10 cellular contexts compared by ENCODE assay signal in the genomic region with DNA sequence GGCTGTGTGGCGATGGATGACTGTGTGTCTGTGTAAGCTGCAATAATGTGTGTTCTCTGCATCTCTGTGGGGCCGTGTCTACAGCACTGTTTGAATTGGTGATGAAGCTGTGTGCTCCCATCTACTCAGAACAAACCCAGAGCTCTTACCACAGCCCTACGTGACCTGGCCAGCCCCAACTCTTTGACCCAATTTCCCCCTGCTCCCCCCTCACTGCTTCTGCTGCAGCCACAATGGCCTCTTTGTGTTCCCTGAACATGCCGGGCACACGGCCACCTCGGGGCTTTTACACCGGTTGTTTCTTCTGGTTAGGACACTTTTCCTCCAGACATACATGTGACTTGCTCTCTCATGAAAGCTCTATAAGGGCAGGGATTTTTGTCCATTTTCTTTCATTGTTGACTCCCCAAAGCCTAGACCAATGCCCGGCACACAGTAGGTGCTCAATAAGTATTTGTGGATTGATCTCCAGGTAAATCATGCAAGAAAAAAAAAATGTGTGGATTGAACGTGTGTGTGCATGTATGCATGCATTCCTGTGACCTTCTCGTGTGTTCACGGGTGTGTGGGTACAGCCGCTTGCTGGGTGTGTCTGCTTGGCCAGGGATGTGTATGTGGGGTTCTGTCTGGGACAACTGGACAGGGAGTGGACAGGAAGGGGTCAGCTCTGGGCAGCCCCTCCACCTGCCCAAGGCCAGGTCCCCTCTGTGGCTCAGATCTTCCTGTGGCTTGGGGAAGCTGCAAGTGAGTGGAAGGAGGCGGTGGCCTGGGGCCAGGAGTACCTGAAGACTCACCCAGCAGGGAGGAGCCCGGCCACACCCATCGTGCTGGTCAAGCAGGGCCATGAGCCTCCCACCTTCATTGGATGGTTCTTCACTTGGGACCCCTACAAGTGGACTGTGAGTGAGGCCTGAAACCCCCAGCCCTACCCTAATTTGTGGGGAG. TPM values are rescaled to one million over a fixed set of nuclear protein-coding genes. Genes with fewer than 3 reads are reported as not detected.
DNase-seq lines count a peak whose midpoint lies in the region; ATAC-seq and TF ChIP-seq lines count a peak whose summit lies in the region.
"Had no signal": no experiment of that assay in that cellular context is flagged by ENCODE, and none has a peak within 500 bp of the region (broad histone marks: within the 10 kb centered on the region; RNA-seq: fewer than 3 reads in every experiment).

No MANE protein-coding gene starts in this region.

- intact Hi-C loops in heart right ventricle (cut with DNase I): loop anchor here in 3 of 10 donors (10.0 kb wide), 3 partner anchors 469 to 649 kb away; no protein-coding TSS in a partner anchor

- peak overlapping the region in 6 of 10 donors; percentile 17 to 51 (median 42) for H3K4me3 ChIP-seq in heart right ventricle

- ATAC-seq in heart right ventricle (peak; percentile 9 to 60 (median 36)), HG03565 (IDR thresholded peaks at IDR 0.05; ENCODE audit: unreplicated experiment) (no peak)

- peak overlapping the region; percentile 69 for H3K27ac ChIP-seq in VCaP
- peak overlapping the region in 9 of 10 donors; percentile 2 to 83 (median 58) for H3K27ac ChIP-seq in heart right ventricle
- H3K27ac ChIP-seq: brain microvascular endothelial cell, C4-2B had no signal

- H3K4me1 ChIP-seq in heart right ventricle: peaks cover 0 to 24% (median 6%) of the 10 kb centered on the region in 9 donors

- H3K36me3 ChIP-seq in heart right ventricle: peaks cover 0 to 64% (median 7%) of the 10 kb centered on the region in 9 donors

- DNase-seq in C1 segment of cervical spinal cord (lab: John Stamatoyannopoulos, UW) (peak in 13 of 14 donors; percentile 17 to 93 (median 83)), heart right ventricle (peak; percentile 62 to 70), occipital lobe (lab: John Stamatoyannopoulos, UW) (peak; percentile 82), NCI-H2227 treated with DMSO at 0.1 percent for 48 hours (lab: John Stamatoyannopoulos, UW) (no peak), NCI-H1092 (lab: John Stamatoyannopoulos, UW) (no peak), AML-193 (lab: John Stamatoyannopoulos, UW) (no peak)

- no peaks in the 10 kb centered on the region for H3K27me3 ChIP-seq in heart right ventricle
- H3K27me3 ChIP-seq: brain microvascular endothelial cell had no signal

- no peaks in the 10 kb centered on the region for H3K9me3 ChIP-seq in heart right ventricle

- no peak for TF ChIP-seq CTCF in VCaP (conservative IDR thresholded peaks at IDR 0.05)
- no peak for TF ChIP-seq CTCF in heart right ventricle (IDR thresholded peaks at IDR 0.05)

- WGBS in heart right ventricle, 2 donors: 77 to 78% methylated on average over 15 of the region's 15 CpGs

RNA-seq across cellular contexts. Expression of gene VILL, which starts 14.8 kb away (rescaled TPM):
- 1 to 10 TPM; 1.2 to 3.7 (median 2.1) TPM for total RNA-seq in heart right ventricle
- polyA plus RNA-seq in heart right ventricle: 1 to 10 TPM; 4.8 to 6.4 TPM
- total RNA-seq in occipital lobe: 13.6 TPM

RNA-seq across cellular contexts. Expression of gene PLCD1, which starts 24.1 kb away (rescaled TPM):
- total RNA-seq in heart right ventricle (10 to 100 TPM in 6 of 10 donors, 1 to 10 TPM in 4; 6.3 to 17.7 (median 10.1) TPM), occipital lobe (4.4 TPM)
- 10 to 100 TPM; 13.0 to 20.0 TPM for polyA plus RNA-seq in heart right ventricle

RNA-seq across cellular contexts. Expression of gene DLEC1, which starts 33.7 kb away (rescaled TPM):
- under 1 TPM in 6 of 10 donors, not detected in 4; 0.09 to 0.42 (median 0.30) TPM for total RNA-seq in heart right ventricle
- polyA plus RNA-seq in heart right ventricle: under 1 TPM; 0.13 to 0.66 TPM
- total RNA-seq in occipital lobe: 0.78 TPM

Comparison
In these comparisons a context has a peak if more than half of its experiments do, and no peak if none do; other contexts are left out.
1. DNase-seq: peak in C1 segment of cervical spinal cord (13 of 14), heart right ventricle (2 of 2) and occipital lobe (single experiment); none in NCI-H2227 treated with DMSO at 0.1 percent for 48 hours (single experiment), NCI-H1092 (single experiment) and AML-193 (0 of 2).